In genomic region chr4:106063009-106063408, GRCh38 we compare ENCODE assay signal across 24 cellular contexts.
DNase-seq lines count a peak whose midpoint lies in the region; TF ChIP-seq lines count a peak whose summit lies in the region.
"Had no signal": no experiment of that assay in that cellular context is flagged by ENCODE, and none has a peak within 500 bp of the region (broad histone marks: within the 10 kb centered on the region; RNA-seq: fewer than 3 reads in every experiment).

No MANE protein-coding gene starts in this region.

- H3K4me3 Mint-ChIP-seq in IgD-negative memory B cell, result no peak overlapping the region
- H3K4me3 Mint-ChIP-seq: activated CD8-positive, alpha-beta T cell treated with anti-CD3 and anti-CD28 coated beads for 36 hours; activated naive CD4-positive, alpha-beta T cell treated with anti-CD3 and anti-CD28 coated beads for 36 hours; naive B cell; stimulated activated effector memory CD8-positive, alpha-beta T cell treated with anti-CD3 and anti-CD28 coated beads, Interleukin-12 subunit alpha, Interleukin-12 subunit beta, amount 100 ng/mL, for 72 hours had no signal

- peaks cover 19% of the 10 kb centered on the region for H3K36me3 Mint-ChIP-seq in IgD-negative memory B cell
- H3K36me3 Mint-ChIP-seq: stimulated activated effector memory CD8-positive, alpha-beta T cell treated with anti-CD3 and anti-CD28 coated beads, Interleukin-12 subunit alpha, Interleukin-12 subunit beta, amount 100 ng/mL, for 72 hours had no signal

- H3K4me3 ChIP-seq in astrocyte of the cerebellum (ENCODE audit: low read depth, low read length) (no peak overlapping the region), kidney epithelial cell (ENCODE audit: low read depth, low read length) (no peak overlapping the region)
- H3K4me3 ChIP-seq: colonic mucosa, ovary, testis had no signal

- H3K9me3 Mint-ChIP-seq in IgD-negative memory B cell, result peaks cover 0 to 2% (median 0%) of the 10 kb centered on the region in 3 donors
- H3K9me3 Mint-ChIP-seq: activated CD8-positive, alpha-beta T cell treated with anti-CD3 and anti-CD28 coated beads for 36 hours; activated naive CD4-positive, alpha-beta T cell treated with anti-CD3 and anti-CD28 coated beads for 36 hours had no signal

- no peaks in the 10 kb centered on the region for H3K27me3 Mint-ChIP-seq in IgD-negative memory B cell
- H3K27me3 Mint-ChIP-seq: activated CD8-positive, alpha-beta T cell treated with anti-CD3 and anti-CD28 coated beads for 36 hours; naive B cell had no signal

- no peaks in the 10 kb centered on the region for H3K27me3 ChIP-seq in kidney epithelial cell (ENCODE audit: control insufficient read depth, insufficient read depth, low read length)
- H3K27me3 ChIP-seq: colonic mucosa, ovary, testis had no signal

- H3K4me1 Mint-ChIP-seq in IgD-negative memory B cell, result no peaks in the 10 kb centered on the region
- H3K4me1 Mint-ChIP-seq: naive B cell; stimulated activated effector memory CD8-positive, alpha-beta T cell treated with anti-CD3 and anti-CD28 coated beads, Interleukin-12 subunit alpha, Interleukin-12 subunit beta, amount 100 ng/mL, for 72 hours had no signal

- TF ChIP-seq CTCF in astrocyte of the cerebellum (IDR thresholded peaks at IDR 0.05; ENCODE audit: low read depth, low read length, missing control alignments) (no peak), kidney epithelial cell (IDR thresholded peaks at IDR 0.05; ENCODE audit: insufficient read depth, low read length, poor library complexity, severe bottlenecking) (no peak)

- in situ Hi-C loops in ACHN (cut with HindIII; ENCODE audit: low pct_ligation_motif_present, low pct_unique_long_range_greater_than_20kb, low sequenced_read_pairs), result no loop called here
- in situ Hi-C loops in astrocyte of the cerebellum (cut with HindIII; ENCODE audit: low sequenced_read_pairs), result no loop called here

- peak overlapping the region in 2 of 3 donors; percentile 6 to 24 for H3K27ac Mint-ChIP-seq in IgD-negative memory B cell
- H3K27ac Mint-ChIP-seq: activated CD8-positive, alpha-beta T cell treated with anti-CD3 and anti-CD28 coated beads for 36 hours; activated naive CD4-positive, alpha-beta T cell treated with anti-CD3 and anti-CD28 coated beads for 36 hours; naive B cell; stimulated activated effector memory CD8-positive, alpha-beta T cell treated with anti-CD3 and anti-CD28 coated beads, Interleukin-12 subunit alpha, Interleukin-12 subunit beta, amount 100 ng/mL, for 72 hours had no signal

- DNase-seq in ACHN (peak; percentile 73), astrocyte of the cerebellum (ENCODE audit: low read depth) (peak; percentile 40), kidney epithelial cell (ENCODE audit: low read depth) (peak; percentile 18), HPDE6-E6E7 (ENCODE audit: extremely low spot score) (no peak), activated gamma-delta T cell (lab: John Stamatoyannopoulos, UW) (no peak), NCI-H146 treated with DMSO at 0.1 percent for 48 hours (lab: John Stamatoyannopoulos, UW; ENCODE audit: unreplicated experiment) (no peak), cerebellar nuclear complex (lab: John Stamatoyannopoulos, UW) (no peak)
- DNase-seq: activated CD8-positive, alpha-beta T cell treated with anti-CD3 and anti-CD28 coated beads for 36 hours; activated naive CD4-positive, alpha-beta T cell treated with anti-CD3 and anti-CD28 coated beads for 36 hours; activated T-cell treated with anti-CD3 and anti-CD28 coated beads, Interleukin-2, amount 50 U/mL, for 1 hour; aorta; colonic mucosa; DMS 273 treated with DMSO at 0.1 percent for 48 hours; GF-D8; Kasumi-1; naive B cell; NCI-H1092 treated with DMSO at 0.1 percent for 48 hours; NCI-H2081 treated with DMSO at 0.1 percent for 48 hours; NCI-H510A; ovary; T-helper 9 cell; testis had no signal

- H3K36me3 ChIP-seq in kidney epithelial cell (ENCODE audit: control insufficient read depth, insufficient read depth, low read length), result no peaks in the 10 kb centered on the region
- H3K36me3 ChIP-seq: colonic mucosa, ovary had no signal

Comparison
In these comparisons a context has a peak if more than half of its experiments do, and no peak if none do; other contexts are left out.
1. DNase-seq: peak in ACHN (single experiment), astrocyte of the cerebellum (single experiment) and kidney epithelial cell (single experiment); none in HPDE6-E6E7 (single experiment), activated gamma-delta T cell (single experiment), NCI-H146 treated with DMSO at 0.1 percent for 48 hours (single experiment) and cerebellar nuclear complex (0 of 2).